ENCODE assay signal across 8 cellular contexts in genomic region chr6:154951400-154952200, GRCh38. TPM values are rescaled to one million over a fixed set of nuclear protein-coding genes. Genes with fewer than 3 reads are reported as not detected.
DNase-seq lines count a peak whose midpoint lies in the region; ATAC-seq and TF ChIP-seq lines count a peak whose summit lies in the region.

No MANE protein-coding gene starts in this region.

- TF ChIP-seq CTCF in GM10248 (IDR thresholded peaks at IDR 0.05; ENCODE audit: control extremely low read depth, extremely low read depth, low read depth, missing control alignments) (no peak), esophagus squamous epithelium (IDR thresholded peaks at IDR 0.05) (no peak), thyroid gland (IDR thresholded peaks at IDR 0.05) (no peak), heart left ventricle (IDR thresholded peaks at IDR 0.05) (no peak)

- peaks cover 0 to 11% (median 0%) of the 10 kb centered on the region in 3 donors for H3K4me1 ChIP-seq in esophagus squamous epithelium
- peaks cover 10 to 23% of the 10 kb centered on the region in 2 donors for H3K4me1 ChIP-seq in thyroid gland
- no peaks in the 10 kb centered on the region for H3K4me1 ChIP-seq in heart left ventricle

- peak; percentile 84 for ATAC-seq in GM21381 (IDR thresholded peaks at IDR 0.05; ENCODE audit: unreplicated experiment)
- ATAC-seq in HG03571 (IDR thresholded peaks at IDR 0.05; ENCODE audit: unreplicated experiment), result peak; percentile 78
- no peak for ATAC-seq in heart left ventricle

- DNase-seq in GM10248 (ENCODE audit: extremely low spot score), result peak; percentile 46
- peak; percentile 3 for DNase-seq in activated gamma-delta T cell treated with anti-CD3 and anti-CD28 coated beads, Interleukin-2, amount 50 U/mL, for 16 hours (ENCODE audit: low read depth)
- no peak for DNase-seq in esophagus squamous epithelium (lab: John Stamatoyannopoulos, UW)
- no peak for DNase-seq in thyroid gland
- no peak for DNase-seq in ACHN
- no peak for DNase-seq in heart left ventricle

- no peak overlapping the region for H3K27ac ChIP-seq in esophagus squamous epithelium
- H3K27ac ChIP-seq in thyroid gland, result no peak overlapping the region
- H3K27ac ChIP-seq in heart left ventricle, result no peak overlapping the region

- no peaks in the 10 kb centered on the region for H3K9me3 ChIP-seq in esophagus squamous epithelium
- no peaks in the 10 kb centered on the region for H3K9me3 ChIP-seq in thyroid gland
- no peaks in the 10 kb centered on the region for H3K9me3 ChIP-seq in heart left ventricle

- 33 to 42% methylated on average over 9 to 10 of the region's 10 CpGs for WGBS in esophagus squamous epithelium, 2 donors
- WGBS in thyroid gland, 2 donors, result 64% methylated on average over 10 of the region's 10 CpGs
- WGBS in heart left ventricle, 4 donors, result 68 to 79% (median 72%) methylated on average over 10 of the region's 10 CpGs

- H3K36me3 ChIP-seq in esophagus squamous epithelium, result no peaks in the 10 kb centered on the region
- H3K36me3 ChIP-seq in thyroid gland, result no peaks in the 10 kb centered on the region
- peaks cover 0 to 15% (median 0%) of the 10 kb centered on the region in 9 donors for H3K36me3 ChIP-seq in heart left ventricle

- in situ Hi-C loops in ACHN (cut with HindIII; ENCODE audit: low pct_ligation_motif_present, low pct_unique_long_range_greater_than_20kb, low sequenced_read_pairs), result no loop called here

- POLR2A ChIA-PET in GM10248 (lab: Yijun Ruan, JAX), result no interaction called here

- no peaks in the 10 kb centered on the region for H3K27me3 ChIP-seq in esophagus squamous epithelium
- no peaks in the 10 kb centered on the region for H3K27me3 ChIP-seq in thyroid gland
- no peaks in the 10 kb centered on the region for H3K27me3 ChIP-seq in heart left ventricle

- H3K4me3 ChIP-seq in esophagus squamous epithelium, result no peak overlapping the region
- H3K4me3 ChIP-seq in thyroid gland (replicated peaks in 1 of 3), result no peak overlapping the region
- no peak overlapping the region for H3K4me3 ChIP-seq in heart left ventricle

- CTCF ChIA-PET in GM10248 (lab: Yijun Ruan, JAX), result interaction anchor here (1.2 to 2.4 kb wide), 3 partner anchors 24 to 277 kb away, joined by 3 to 8 read pairs (median 4); no protein-coding TSS in a partner anchor

- intact Hi-C loops in esophagus squamous epithelium (cut with DNase I) (no loop called here), thyroid gland (cut with DNase I) (no loop called here), heart left ventricle (cut with DNase I) (no loop called here)

- TF ChIP-seq POLR2A in esophagus squamous epithelium (IDR thresholded peaks at IDR 0.05) (no peak), thyroid gland (IDR thresholded peaks at IDR 0.05) (no peak), heart left ventricle (IDR thresholded peaks at IDR 0.05) (no peak)

RNA-seq across cellular contexts. Expression of gene TIAM2, which starts 43.5 kb away (rescaled TPM):
- total RNA-seq in esophagus squamous epithelium (10 to 100 TPM in 1 of 4 donors, 1 to 10 TPM in 3; 2.3 to 10.3 (median 5.6) TPM), thyroid gland (10 to 100 TPM; 11.1 to 26.1 (median 18.5) TPM), heart left ventricle (10 to 100 TPM in 7 of 9 donors, 1 to 10 TPM in 2; 6.4 to 16.5 (median 12.9) TPM)
- 1 to 10 TPM; 4.6 to 6.2 TPM for polyA plus RNA-seq in heart left ventricle

Comparison
In these comparisons a context has a peak if more than half of its experiments do, and no peak if none do; other contexts are left out.
1. DNase-seq: peak in GM10248 (single experiment) and activated gamma-delta T cell treated with anti-CD3 and anti-CD28 coated beads, Interleukin-2, amount 50 U/mL, for 16 hours (single experiment); none in esophagus squamous epithelium (single experiment), thyroid gland (0 of 2), ACHN (single experiment) and heart left ventricle (0 of 5).
2. ATAC-seq: peak in GM21381 (single experiment) and HG03571 (single experiment); none in heart left ventricle (0 of 4).